1 cellular context compared by ENCODE assay signal in genomic region chr1:244768804-244769203, GRCh38.
TF ChIP-seq lines count a peak whose summit lies in the region.

No MANE protein-coding gene starts in this region.

TF ChIP-seq in GM23338, 12 proteins besides CTCF, POLR2A, EP300 and RAD21:
- TF ChIP-seq, protein P1, sequence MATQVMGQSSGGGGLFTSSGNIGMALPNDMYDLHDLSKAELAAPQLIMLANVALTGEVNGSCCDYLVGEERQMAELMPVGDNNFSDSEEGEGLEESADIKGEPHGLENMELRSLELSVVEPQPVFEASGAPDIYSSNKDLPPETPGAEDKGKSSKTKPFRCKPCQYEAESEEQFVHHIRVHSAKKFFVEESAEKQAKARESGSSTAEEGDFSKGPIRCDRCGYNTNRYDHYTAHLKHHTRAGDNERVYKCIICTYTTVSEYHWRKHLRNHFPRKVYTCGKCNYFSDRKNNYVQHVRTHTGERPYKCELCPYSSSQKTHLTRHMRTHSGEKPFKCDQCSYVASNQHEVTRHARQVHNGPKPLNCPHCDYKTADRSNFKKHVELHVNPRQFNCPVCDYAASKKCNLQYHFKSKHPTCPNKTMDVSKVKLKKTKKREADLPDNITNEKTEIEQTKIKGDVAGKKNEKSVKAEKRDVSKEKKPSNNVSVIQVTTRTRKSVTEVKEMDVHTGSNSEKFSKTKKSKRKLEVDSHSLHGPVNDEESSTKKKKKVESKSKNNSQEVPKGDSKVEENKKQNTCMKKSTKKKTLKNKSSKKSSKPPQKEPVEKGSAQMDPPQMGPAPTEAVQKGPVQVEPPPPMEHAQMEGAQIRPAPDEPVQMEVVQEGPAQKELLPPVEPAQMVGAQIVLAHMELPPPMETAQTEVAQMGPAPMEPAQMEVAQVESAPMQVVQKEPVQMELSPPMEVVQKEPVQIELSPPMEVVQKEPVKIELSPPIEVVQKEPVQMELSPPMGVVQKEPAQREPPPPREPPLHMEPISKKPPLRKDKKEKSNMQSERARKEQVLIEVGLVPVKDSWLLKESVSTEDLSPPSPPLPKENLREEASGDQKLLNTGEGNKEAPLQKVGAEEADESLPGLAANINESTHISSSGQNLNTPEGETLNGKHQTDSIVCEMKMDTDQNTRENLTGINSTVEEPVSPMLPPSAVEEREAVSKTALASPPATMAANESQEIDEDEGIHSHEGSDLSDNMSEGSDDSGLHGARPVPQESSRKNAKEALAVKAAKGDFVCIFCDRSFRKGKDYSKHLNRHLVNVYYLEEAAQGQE (IDR thresholded peaks at IDR 0.05; ENCODE audit: unreplicated experiment): no peak
- TF ChIP-seq ZNF114 (CRISPR knock-in tag; IDR thresholded peaks at IDR 0.05) (no peak), EZH2phosphoT487 (IDR thresholded peaks at IDR 0.05; ENCODE audit: unreplicated experiment) (no peak), JUNB (IDR thresholded peaks at IDR 0.05; ENCODE audit: unreplicated experiment) (no peak), ZNF331 (CRISPR knock-in tag; IDR thresholded peaks at IDR 0.05; ENCODE audit: low read depth) (no peak), ETS1 (IDR thresholded peaks at IDR 0.05) (no peak), STAT1 (IDR thresholded peaks at IDR 0.05; ENCODE audit: unreplicated experiment) (no peak), EZH2 (IDR thresholded peaks at IDR 0.05; ENCODE audit: low read depth, unreplicated experiment) (no peak), CREB1 (CRISPR knock-in tag; IDR thresholded peaks at IDR 0.05; ENCODE audit: low read depth) (no peak)
- TF ChIP-seq, protein P2, sequence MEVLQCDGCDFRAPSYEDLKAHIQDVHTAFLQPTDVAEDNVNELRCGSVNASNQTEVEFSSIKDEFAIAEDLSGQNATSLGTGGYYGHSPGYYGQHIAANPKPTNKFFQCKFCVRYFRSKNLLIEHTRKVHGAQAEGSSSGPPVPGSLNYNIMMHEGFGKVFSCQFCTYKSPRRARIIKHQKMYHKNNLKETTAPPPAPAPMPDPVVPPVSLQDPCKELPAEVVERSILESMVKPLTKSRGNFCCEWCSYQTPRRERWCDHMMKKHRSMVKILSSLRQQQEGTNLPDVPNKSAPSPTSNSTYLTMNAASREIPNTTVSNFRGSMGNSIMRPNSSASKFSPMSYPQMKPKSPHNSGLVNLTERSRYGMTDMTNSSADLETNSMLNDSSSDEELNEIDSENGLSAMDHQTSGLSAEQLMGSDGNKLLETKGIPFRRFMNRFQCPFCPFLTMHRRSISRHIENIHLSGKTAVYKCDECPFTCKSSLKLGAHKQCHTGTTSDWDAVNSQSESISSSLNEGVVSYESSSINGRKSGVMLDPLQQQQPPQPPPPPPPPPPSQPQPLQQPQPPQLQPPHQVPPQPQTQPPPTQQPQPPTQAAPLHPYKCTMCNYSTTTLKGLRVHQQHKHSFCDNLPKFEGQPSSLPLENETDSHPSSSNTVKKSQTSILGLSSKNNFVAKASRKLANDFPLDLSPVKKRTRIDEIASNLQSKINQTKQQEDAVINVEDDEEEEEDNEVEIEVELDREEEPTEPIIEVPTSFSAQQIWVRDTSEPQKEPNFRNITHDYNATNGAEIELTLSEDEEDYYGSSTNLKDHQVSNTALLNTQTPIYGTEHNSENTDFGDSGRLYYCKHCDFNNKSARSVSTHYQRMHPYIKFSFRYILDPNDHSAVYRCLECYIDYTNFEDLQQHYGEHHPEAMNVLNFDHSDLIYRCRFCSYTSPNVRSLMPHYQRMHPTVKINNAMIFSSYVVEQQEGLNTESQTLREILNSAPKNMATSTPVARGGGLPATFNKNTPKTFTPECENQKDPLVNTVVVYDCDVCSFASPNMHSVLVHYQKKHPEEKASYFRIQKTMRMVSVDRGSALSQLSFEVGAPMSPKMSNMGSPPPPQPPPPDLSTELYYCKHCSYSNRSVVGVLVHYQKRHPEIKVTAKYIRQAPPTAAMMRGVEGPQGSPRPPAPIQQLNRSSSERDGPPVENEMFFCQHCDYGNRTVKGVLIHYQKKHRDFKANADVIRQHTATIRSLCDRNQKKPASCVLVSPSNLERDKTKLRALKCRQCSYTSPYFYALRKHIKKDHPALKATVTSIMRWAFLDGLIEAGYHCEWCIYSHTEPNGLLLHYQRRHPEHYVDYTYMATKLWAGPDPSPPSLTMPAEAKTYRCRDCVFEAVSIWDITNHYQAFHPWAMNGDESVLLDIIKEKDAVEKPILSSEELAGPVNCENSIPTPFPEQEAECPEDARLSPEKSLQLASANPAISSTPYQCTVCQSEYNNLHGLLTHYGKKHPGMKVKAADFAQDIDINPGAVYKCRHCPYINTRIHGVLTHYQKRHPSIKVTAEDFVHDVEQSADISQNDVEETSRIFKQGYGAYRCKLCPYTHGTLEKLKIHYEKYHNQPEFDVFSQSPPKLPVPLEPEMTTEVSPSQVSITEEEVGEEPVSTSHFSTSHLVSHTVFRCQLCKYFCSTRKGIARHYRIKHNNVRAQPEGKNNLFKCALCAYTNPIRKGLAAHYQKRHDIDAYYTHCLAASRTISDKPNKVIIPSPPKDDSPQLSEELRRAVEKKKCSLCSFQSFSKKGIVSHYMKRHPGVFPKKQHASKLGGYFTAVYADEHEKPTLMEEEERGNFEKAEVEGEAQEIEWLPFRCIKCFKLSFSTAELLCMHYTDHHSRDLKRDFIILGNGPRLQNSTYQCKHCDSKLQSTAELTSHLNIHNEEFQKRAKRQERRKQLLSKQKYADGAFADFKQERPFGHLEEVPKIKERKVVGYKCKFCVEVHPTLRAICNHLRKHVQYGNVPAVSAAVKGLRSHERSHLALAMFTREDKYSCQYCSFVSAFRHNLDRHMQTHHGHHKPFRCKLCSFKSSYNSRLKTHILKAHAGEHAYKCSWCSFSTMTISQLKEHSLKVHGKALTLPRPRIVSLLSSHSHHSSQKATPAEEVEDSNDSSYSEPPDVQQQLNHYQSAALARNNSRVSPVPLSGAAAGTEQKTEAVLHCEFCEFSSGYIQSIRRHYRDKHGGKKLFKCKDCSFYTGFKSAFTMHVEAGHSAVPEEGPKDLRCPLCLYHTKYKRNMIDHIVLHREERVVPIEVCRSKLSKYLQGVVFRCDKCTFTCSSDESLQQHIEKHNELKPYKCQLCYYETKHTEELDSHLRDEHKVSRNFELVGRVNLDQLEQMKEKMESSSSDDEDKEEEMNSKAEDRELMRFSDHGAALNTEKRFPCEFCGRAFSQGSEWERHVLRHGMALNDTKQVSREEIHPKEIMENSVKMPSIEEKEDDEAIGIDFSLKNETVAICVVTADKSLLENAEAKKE (CRISPR knock-in tag; IDR thresholded peaks at IDR 0.05): no peak
